13 cellular contexts compared by ENCODE assay signal in the genomic region with DNA sequence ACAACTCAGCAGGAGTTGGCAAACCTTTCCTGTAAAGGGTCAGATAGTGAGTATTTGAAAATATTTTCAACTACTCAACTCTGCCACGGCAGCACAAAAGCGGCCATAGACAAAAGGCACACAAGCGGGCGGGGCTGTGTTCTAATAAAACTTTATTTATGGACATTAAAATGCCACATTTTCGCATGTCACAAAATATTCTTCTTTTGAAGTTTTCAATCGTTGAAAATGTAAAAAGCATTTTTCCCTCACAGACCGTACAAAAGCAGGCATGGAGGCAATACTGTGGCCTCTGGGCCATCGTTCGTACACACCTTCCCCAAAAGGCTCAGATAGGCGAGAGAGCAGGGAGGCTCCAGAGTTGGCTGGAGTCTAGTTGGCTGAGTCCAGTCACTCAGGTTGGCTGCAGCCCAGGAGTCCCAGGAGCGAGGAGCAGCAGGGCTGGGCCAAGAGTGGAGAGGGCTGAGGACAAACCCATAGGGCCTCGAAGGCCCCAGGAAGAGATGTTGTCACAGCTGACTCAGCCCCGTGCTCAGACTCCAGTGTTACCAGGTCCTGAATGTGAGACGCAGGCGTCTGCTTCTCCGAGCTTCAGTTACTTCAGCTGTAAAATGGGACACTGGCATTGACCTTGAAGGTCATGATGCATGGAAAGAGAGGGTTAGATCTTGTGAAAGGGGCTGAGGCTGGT. TPM values are rescaled to one million over a fixed set of nuclear protein-coding genes. Genes with fewer than 3 reads are reported as not detected.
DNase-seq lines count a peak whose midpoint lies in the region; ATAC-seq and TF ChIP-seq lines count a peak whose summit lies in the region.
"Had no signal": no experiment of that assay in that cellular context is flagged by ENCODE, and none has a peak within 500 bp of the region (broad histone marks: within the 10 kb centered on the region; RNA-seq: fewer than 3 reads in every experiment).

No MANE protein-coding gene starts in this region.

- DNase-seq in G401 (ENCODE audit: low spot score) (peak; percentile 2), Panc1 (ENCODE audit: low read depth, low spot score) (peak; percentile 42), esophagus squamous epithelium (lab: John Stamatoyannopoulos, UW) (no peak), renal cortical epithelial cell (ENCODE audit: low read depth) (peak; percentile 82), KG1 (lab: John Stamatoyannopoulos, UW) (no peak), mesothelial cell of epicardium (ENCODE audit: low spot score in 2 of 2, unreplicated experiment in 2 of 2) (no peak)
- no peak for DNase-seq in activated CD4-positive, alpha-beta memory T cell treated with anti-CD3 and anti-CD28 coated beads for 36 hours
- DNase-seq in T-helper 2 cell treated with Interferon-gamma antibody and Interleukin-4, amounts not matched to agents 5 μg/mL and 100 μg/mL, for 36 hours (ENCODE audit: low spot score), result no peak

- H3K27ac ChIP-seq in Panc1 (ENCODE audit: low read length), result no peak overlapping the region
- peak overlapping the region; percentile 53 to 93 (median 90) for H3K27ac ChIP-seq in esophagus squamous epithelium
- H3K27ac ChIP-seq: dorsolateral prefrontal cortex, neural progenitor cell, VCaP had no signal

- no peaks in the 10 kb centered on the region for H3K27me3 ChIP-seq in Panc1 (ENCODE audit: control insufficient read depth, insufficient read depth, low read length)
- H3K27me3 ChIP-seq in esophagus squamous epithelium, result no peaks in the 10 kb centered on the region
- H3K27me3 ChIP-seq: dorsolateral prefrontal cortex, neural progenitor cell had no signal

- CTCF ChIA-PET in Panc1 (lab: Charles Lee), result no interaction called here
- CTCF ChIA-PET in activated CD4-positive, alpha-beta memory T cell treated with anti-CD3 and anti-CD28 coated beads for 36 hours (lab: Charles Lee), result no interaction called here

- no TSS peak for BruUV-seq in Panc1 (replicated peaks; lab: Mats Ljungman, UMichigan)

- no peaks in the 10 kb centered on the region for H3K36me3 Mint-ChIP-seq in activated CD4-positive, alpha-beta memory T cell treated with anti-CD3 and anti-CD28 coated beads for 36 hours
- no peaks in the 10 kb centered on the region for H3K36me3 Mint-ChIP-seq in mesothelial cell of epicardium
- H3K36me3 Mint-ChIP-seq in T-helper 2 cell treated with Interferon-gamma antibody and Interleukin-4, amounts not matched to agents 5 μg/mL and 100 μg/mL, for 36 hours (ENCODE audit: low read depth), result no peaks in the 10 kb centered on the region
- H3K36me3 Mint-ChIP-seq: neural progenitor cell had no signal

- no peak overlapping the region for H3K4me3 ChIP-seq in Panc1 (ENCODE audit: low read depth in 2 of 2, low read length in 2 of 2)
- no peak overlapping the region for H3K4me3 ChIP-seq in esophagus squamous epithelium
- H3K4me3 ChIP-seq: dorsolateral prefrontal cortex, neural progenitor cell had no signal

- intact Hi-C loops in Panc1 (cut with micrococcal nuclease; ENCODE audit: unreplicated experiment) (no loop called here), esophagus squamous epithelium (cut with DNase I) (no loop called here)
- intact Hi-C loops in activated CD4-positive, alpha-beta memory T cell treated with anti-CD3 and anti-CD28 coated beads for 36 hours (cut with micrococcal nuclease), result no loop called here

- H3K36me3 ChIP-seq in Panc1 (ENCODE audit: control insufficient read depth, insufficient read depth, low read length) (no peaks in the 10 kb centered on the region), esophagus squamous epithelium (no peaks in the 10 kb centered on the region)
- H3K36me3 ChIP-seq: neural progenitor cell had no signal

- H3K9me3 Mint-ChIP-seq in activated CD4-positive, alpha-beta memory T cell treated with anti-CD3 and anti-CD28 coated beads for 36 hours, result no peaks in the 10 kb centered on the region
- H3K9me3 Mint-ChIP-seq in mesothelial cell of epicardium, result no peaks in the 10 kb centered on the region
- no peaks in the 10 kb centered on the region for H3K9me3 Mint-ChIP-seq in T-helper 2 cell treated with Interferon-gamma antibody and Interleukin-4, amounts not matched to agents 5 μg/mL and 100 μg/mL, for 36 hours
- H3K9me3 Mint-ChIP-seq: activated T-helper 1 cell treated with anti-CD3 and anti-CD28 coated beads, Interleukin-12 subunit alpha, Interleukin-12 subunit beta, Interleukin-2, Interleukin-4 antibody, amounts not matched to agents 30 ng/mL and 10 ng/mL and 1 ng/mL, durations not matched to agents 14 hours and 24 hours and 36 hours; neural progenitor cell had no signal

- H3K4me1 Mint-ChIP-seq in activated CD4-positive, alpha-beta memory T cell treated with anti-CD3 and anti-CD28 coated beads for 36 hours (ENCODE audit: low read depth), result no peaks in the 10 kb centered on the region
- H3K4me1 Mint-ChIP-seq in mesothelial cell of epicardium, result peaks cover 24% of the 10 kb centered on the region
- no peaks in the 10 kb centered on the region for H3K4me1 Mint-ChIP-seq in T-helper 2 cell treated with Interferon-gamma antibody and Interleukin-4, amounts not matched to agents 5 μg/mL and 100 μg/mL, for 36 hours (ENCODE audit: low read depth)

- POLR2A ChIA-PET in Panc1 (lab: Charles Lee), result no interaction called here
- POLR2A ChIA-PET in activated CD4-positive, alpha-beta memory T cell treated with anti-CD3 and anti-CD28 coated beads for 36 hours (lab: Charles Lee), result interaction anchor here (0.6 kb wide), 1 partner anchor 1484 kb away, joined by 3 read pairs; no protein-coding TSS in a partner anchor

- no peaks in the 10 kb centered on the region for H3K9me3 ChIP-seq in Panc1 (ENCODE audit: control insufficient read depth, insufficient read depth, low read depth, low read length)
- no peaks in the 10 kb centered on the region for H3K9me3 ChIP-seq in esophagus squamous epithelium
- H3K9me3 ChIP-seq: Caco-2 had no signal

- peak; percentile 59 for ATAC-seq in Panc1

- H3K4me1 ChIP-seq in Panc1 (ENCODE audit: control insufficient read depth, insufficient read depth, low read length) (peaks cover 30% of the 10 kb centered on the region), esophagus squamous epithelium (peaks cover 34 to 100% (median 42%) of the 10 kb centered on the region in 3 donors)

- 55 to 58% methylated on average over 16 of the region's 16 CpGs for WGBS in esophagus squamous epithelium, 2 donors

- in situ Hi-C loops in G401 (cut with HindIII; ENCODE audit: low sequenced_read_pairs), result no loop called here
- in situ Hi-C loops in Panc1 (cut with HindIII; ENCODE audit: low pct_unique_long_range_greater_than_20kb, low sequenced_read_pairs), result no loop called here

- TF ChIP-seq CTCF in Panc1 (IDR thresholded peaks at IDR 0.05) (no peak), esophagus squamous epithelium (IDR thresholded peaks at IDR 0.05) (no peak), mesothelial cell of epicardium (IDR thresholded peaks at IDR 0.05; ENCODE audit: unreplicated experiment) (no peak)

- no peak for TF ChIP-seq POLR2A in esophagus squamous epithelium (IDR thresholded peaks at IDR 0.05)

- H3K27ac Mint-ChIP-seq in activated CD4-positive, alpha-beta memory T cell treated with anti-CD3 and anti-CD28 coated beads for 36 hours, result no peak overlapping the region
- no peak overlapping the region for H3K27ac Mint-ChIP-seq in mesothelial cell of epicardium
- no peak overlapping the region for H3K27ac Mint-ChIP-seq in T-helper 2 cell treated with Interferon-gamma antibody and Interleukin-4, amounts not matched to agents 5 μg/mL and 100 μg/mL, for 36 hours
- H3K27ac Mint-ChIP-seq: activated T-helper 1 cell treated with anti-CD3 and anti-CD28 coated beads, Interleukin-12 subunit alpha, Interleukin-12 subunit beta, Interleukin-2, Interleukin-4 antibody, amounts not matched to agents 30 ng/mL and 10 ng/mL and 1 ng/mL, durations not matched to agents 14 hours and 24 hours and 36 hours; neural progenitor cell had no signal

- H3K4me3 Mint-ChIP-seq in activated CD4-positive, alpha-beta memory T cell treated with anti-CD3 and anti-CD28 coated beads for 36 hours, result no peak overlapping the region
- H3K4me3 Mint-ChIP-seq in mesothelial cell of epicardium, result no peak overlapping the region
- H3K4me3 Mint-ChIP-seq in T-helper 2 cell treated with Interferon-gamma antibody and Interleukin-4, amounts not matched to agents 5 μg/mL and 100 μg/mL, for 36 hours, result no peak overlapping the region
- H3K4me3 Mint-ChIP-seq: activated T-helper 1 cell treated with anti-CD3 and anti-CD28 coated beads, Interleukin-12 subunit alpha, Interleukin-12 subunit beta, Interleukin-2, Interleukin-4 antibody, amounts not matched to agents 30 ng/mL and 10 ng/mL and 1 ng/mL, durations not matched to agents 14 hours and 24 hours and 36 hours; neural progenitor cell had no signal

- no peaks in the 10 kb centered on the region for H3K27me3 Mint-ChIP-seq in activated CD4-positive, alpha-beta memory T cell treated with anti-CD3 and anti-CD28 coated beads for 36 hours
- H3K27me3 Mint-ChIP-seq in mesothelial cell of epicardium (ENCODE audit: low read depth), result no peaks in the 10 kb centered on the region
- peaks cover 2% of the 10 kb centered on the region for H3K27me3 Mint-ChIP-seq in T-helper 2 cell treated with Interferon-gamma antibody and Interleukin-4, amounts not matched to agents 5 μg/mL and 100 μg/mL, for 36 hours (ENCODE audit: low read depth)

RNA-seq across cellular contexts. Expression of a gene that starts 42.5 kb away (rescaled TPM):
- 37.4 and 45.5 TPM in 2 replicates for total RNA-seq in G401 (2014; rRNA removed; shearing (Covaris generic))
- total RNA-seq in Panc1 (2021; ENCODE audit: unreplicated experiment), result 93.0 TPM
- 74.4 TPM for polyA plus RNA-seq in Panc1 (2012; ENCODE audit: insufficient read length)
- 100 to 1,000 TPM; 355 to 757 (median 496) TPM for total RNA-seq in esophagus squamous epithelium
- 132 and 222 TPM in 2 replicates for total RNA-seq in renal cortical epithelial cell
- under 1 TPM in 1 of 2 experiments, not detected in 1; 0.12 TPM for total RNA-seq in activated CD4-positive, alpha-beta memory T cell treated with anti-CD3 and anti-CD28 coated beads for 36 hours
- 45.5 to 50.7 TPM (median 48.3 TPM) in 3 replicates for total RNA-seq in mesothelial cell of epicardium

Comparison
In these comparisons a context has a peak if more than half of its experiments do, and no peak if none do; other contexts are left out.
1. DNase-seq: peak in G401 (single experiment), Panc1 (single experiment) and renal cortical epithelial cell (single experiment); none in esophagus squamous epithelium (single experiment), activated CD4-positive, alpha-beta memory T cell treated with anti-CD3 and anti-CD28 coated beads for 36 hours (single experiment), KG1 (single experiment), mesothelial cell of epicardium (0 of 2) and T-helper 2 cell treated with Interferon-gamma antibody and Interleukin-4, amounts not matched to agents 5 μg/mL and 100 μg/mL, for 36 hours (single experiment).
2. RNA of a gene that starts 42.5 kb away (total RNA-seq): 355 to 757 TPM in esophagus squamous epithelium, 132 to 222 TPM in renal cortical epithelial cell, 93.0 TPM in Panc1 (single experiment), 45.5 to 50.7 TPM in mesothelial cell of epicardium and 37.4 to 45.5 TPM in G401; 0.12 TPM in activated CD4-positive, alpha-beta memory T cell treated with anti-CD3 and anti-CD28 coated beads for 36 hours; every median in the first group is over 10 times any median in the second.